Comparison of ENCODE assay signal across 1 cellular context in genomic region chr4:70839537-70840093, GRCh38.
TF ChIP-seq lines count a peak whose summit lies in the region.

Gene GRSF1, minus strand, starts transcription at chr4:70839890. Its CDS starts 63 bp downstream, at chr4:70839827.

TF ChIP-seq in HepG2, 621 proteins besides CTCF, POLR2A, EP300 and RAD21 (continued from another document and continues in another):
- TF ChIP-seq, protein P1, sequence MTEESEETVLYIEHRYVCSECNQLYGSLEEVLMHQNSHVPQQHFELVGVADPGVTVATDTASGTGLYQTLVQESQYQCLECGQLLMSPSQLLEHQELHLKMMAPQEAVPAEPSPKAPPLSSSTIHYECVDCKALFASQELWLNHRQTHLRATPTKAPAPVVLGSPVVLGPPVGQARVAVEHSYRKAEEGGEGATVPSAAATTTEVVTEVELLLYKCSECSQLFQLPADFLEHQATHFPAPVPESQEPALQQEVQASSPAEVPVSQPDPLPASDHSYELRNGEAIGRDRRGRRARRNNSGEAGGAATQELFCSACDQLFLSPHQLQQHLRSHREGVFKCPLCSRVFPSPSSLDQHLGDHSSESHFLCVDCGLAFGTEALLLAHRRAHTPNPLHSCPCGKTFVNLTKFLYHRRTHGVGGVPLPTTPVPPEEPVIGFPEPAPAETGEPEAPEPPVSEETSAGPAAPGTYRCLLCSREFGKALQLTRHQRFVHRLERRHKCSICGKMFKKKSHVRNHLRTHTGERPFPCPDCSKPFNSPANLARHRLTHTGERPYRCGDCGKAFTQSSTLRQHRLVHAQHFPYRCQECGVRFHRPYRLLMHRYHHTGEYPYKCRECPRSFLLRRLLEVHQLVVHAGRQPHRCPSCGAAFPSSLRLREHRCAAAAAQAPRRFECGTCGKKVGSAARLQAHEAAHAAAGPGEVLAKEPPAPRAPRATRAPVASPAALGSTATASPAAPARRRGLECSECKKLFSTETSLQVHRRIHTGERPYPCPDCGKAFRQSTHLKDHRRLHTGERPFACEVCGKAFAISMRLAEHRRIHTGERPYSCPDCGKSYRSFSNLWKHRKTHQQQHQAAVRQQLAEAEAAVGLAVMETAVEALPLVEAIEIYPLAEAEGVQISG (CRISPR knock-in tag; IDR thresholded peaks at IDR 0.05): peak; percentile 48; the same call in 1 of the 2 replicates
- peak; percentile 78; the same call in 1 of the 2 replicates for TF ChIP-seq IRF9 (CRISPR knock-in tag; IDR thresholded peaks at IDR 0.05; ENCODE audit: borderline replicate concordance)
- no peak for TF ChIP-seq ZNF883 (CRISPR knock-in tag; IDR thresholded peaks at IDR 0.05; ENCODE audit: not compliant biosample characterization)
- no peak for TF ChIP-seq SATB2 (CRISPR knock-in tag; IDR thresholded peaks at IDR 0.05)
- TF ChIP-seq NFIC (IDR thresholded peaks at IDR 0.05; ENCODE audit: low read length): no peak
- no peak for TF ChIP-seq HNF4G (IDR thresholded peaks at IDR 0.05; ENCODE audit: borderline replicate concordance, low read depth, low read length)
- no peak for TF ChIP-seq HNF4G (CRISPR knock-in tag; IDR thresholded peaks at IDR 0.05; ENCODE audit: borderline replicate concordance, low read depth)
- TF ChIP-seq MEIS1 (CRISPR knock-in tag; IDR thresholded peaks at IDR 0.05; ENCODE audit: borderline replicate concordance): no peak
- TF ChIP-seq ZNF781 (CRISPR knock-in tag; IDR thresholded peaks at IDR 0.05; ENCODE audit: borderline replicate concordance, not compliant biosample characterization): no peak
- 0 out of 2 replicates have a peak, but pooled peaks have one; percentile 21 for TF ChIP-seq AKAP8 (CRISPR knock-in tag; IDR thresholded peaks at IDR 0.05)
- peak; percentile 25; the same call in 1 of the 2 replicates for TF ChIP-seq ZMYM4 (CRISPR knock-in tag; IDR thresholded peaks at IDR 0.05)
- TF ChIP-seq ZNF160 (CRISPR knock-in tag; IDR thresholded peaks at IDR 0.05): no peak
- no peak for TF ChIP-seq AGO1 (IDR thresholded peaks at IDR 0.05; ENCODE audit: low read depth, low read length, poor library complexity, severe bottlenecking)
- 0 out of 2 replicates have a peak, but pooled peaks have one; percentile 37 for TF ChIP-seq BORCS8-MEF2B (CRISPR knock-in tag; IDR thresholded peaks at IDR 0.05)
- peak; percentile 20 for TF ChIP-seq ZNF451 (CRISPR knock-in tag; IDR thresholded peaks at IDR 0.05)
- TF ChIP-seq ZSCAN29 (CRISPR knock-in tag; conservative IDR thresholded peaks at IDR 0.05): no peak
- TF ChIP-seq HIC2 (CRISPR knock-in tag; IDR thresholded peaks at IDR 0.05; ENCODE audit: low read depth): no peak
- TF ChIP-seq, protein P2, sequence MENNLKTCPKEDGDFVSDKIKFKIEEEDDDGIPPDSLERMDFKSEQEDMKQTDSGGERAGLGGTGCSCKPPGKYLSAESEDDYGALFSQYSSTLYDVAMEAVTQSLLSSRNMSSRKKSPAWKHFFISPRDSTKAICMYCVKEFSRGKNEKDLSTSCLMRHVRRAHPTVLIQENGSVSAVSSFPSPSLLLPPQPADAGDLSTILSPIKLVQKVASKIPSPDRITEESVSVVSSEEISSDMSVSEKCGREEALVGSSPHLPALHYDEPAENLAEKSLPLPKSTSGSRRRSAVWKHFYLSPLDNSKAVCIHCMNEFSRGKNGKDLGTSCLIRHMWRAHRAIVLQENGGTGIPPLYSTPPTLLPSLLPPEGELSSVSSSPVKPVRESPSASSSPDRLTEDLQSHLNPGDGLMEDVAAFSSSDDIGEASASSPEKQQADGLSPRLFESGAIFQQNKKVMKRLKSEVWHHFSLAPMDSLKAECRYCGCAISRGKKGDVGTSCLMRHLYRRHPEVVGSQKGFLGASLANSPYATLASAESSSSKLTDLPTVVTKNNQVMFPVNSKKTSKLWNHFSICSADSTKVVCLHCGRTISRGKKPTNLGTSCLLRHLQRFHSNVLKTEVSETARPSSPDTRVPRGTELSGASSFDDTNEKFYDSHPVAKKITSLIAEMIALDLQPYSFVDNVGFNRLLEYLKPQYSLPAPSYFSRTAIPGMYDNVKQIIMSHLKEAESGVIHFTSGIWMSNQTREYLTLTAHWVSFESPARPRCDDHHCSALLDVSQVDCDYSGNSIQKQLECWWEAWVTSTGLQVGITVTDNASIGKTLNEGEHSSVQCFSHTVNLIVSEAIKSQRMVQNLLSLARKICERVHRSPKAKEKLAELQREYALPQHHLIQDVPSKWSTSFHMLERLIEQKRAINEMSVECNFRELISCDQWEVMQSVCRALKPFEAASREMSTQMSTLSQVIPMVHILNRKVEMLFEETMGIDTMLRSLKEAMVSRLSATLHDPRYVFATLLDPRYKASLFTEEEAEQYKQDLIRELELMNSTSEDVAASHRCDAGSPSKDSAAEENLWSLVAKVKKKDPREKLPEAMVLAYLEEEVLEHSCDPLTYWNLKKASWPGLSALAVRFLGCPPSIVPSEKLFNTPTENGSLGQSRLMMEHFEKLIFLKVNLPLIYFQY (CRISPR knock-in tag; IDR thresholded peaks at IDR 0.05; ENCODE audit: borderline replicate concordance): no peak; the same call in 1 of the 2 replicates
- no peak for TF ChIP-seq CBFB (CRISPR knock-in tag; IDR thresholded peaks at IDR 0.05)
- peak; percentile 62 for TF ChIP-seq MYC (CRISPR knock-in tag; IDR thresholded peaks at IDR 0.05; ENCODE audit: borderline replicate concordance)
- TF ChIP-seq, protein P3, sequence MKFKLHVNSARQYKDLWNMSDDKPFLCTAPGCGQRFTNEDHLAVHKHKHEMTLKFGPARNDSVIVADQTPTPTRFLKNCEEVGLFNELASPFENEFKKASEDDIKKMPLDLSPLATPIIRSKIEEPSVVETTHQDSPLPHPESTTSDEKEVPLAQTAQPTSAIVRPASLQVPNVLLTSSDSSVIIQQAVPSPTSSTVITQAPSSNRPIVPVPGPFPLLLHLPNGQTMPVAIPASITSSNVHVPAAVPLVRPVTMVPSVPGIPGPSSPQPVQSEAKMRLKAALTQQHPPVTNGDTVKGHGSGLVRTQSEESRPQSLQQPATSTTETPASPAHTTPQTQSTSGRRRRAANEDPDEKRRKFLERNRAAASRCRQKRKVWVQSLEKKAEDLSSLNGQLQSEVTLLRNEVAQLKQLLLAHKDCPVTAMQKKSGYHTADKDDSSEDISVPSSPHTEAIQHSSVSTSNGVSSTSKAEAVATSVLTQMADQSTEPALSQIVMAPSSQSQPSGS (CRISPR knock-in tag; IDR thresholded peaks at IDR 0.05): 0 out of 2 replicates have a peak, but pooled peaks have one; percentile 40
- no peak for TF ChIP-seq HOXA7 (CRISPR knock-in tag; IDR thresholded peaks at IDR 0.05)
- TF ChIP-seq SMARCC2 (IDR thresholded peaks at IDR 0.05): no peak
- no peak for TF ChIP-seq ZNF337 (CRISPR knock-in tag; IDR thresholded peaks at IDR 0.05; ENCODE audit: borderline replicate concordance, low read depth)
- TF ChIP-seq THYN1 (CRISPR knock-in tag; IDR thresholded peaks at IDR 0.05; ENCODE audit: borderline replicate concordance, low read depth): no peak
- peak; percentile 34; the same call in 1 of the 2 replicates for TF ChIP-seq ZNF749 (CRISPR knock-in tag; IDR thresholded peaks at IDR 0.05; ENCODE audit: borderline replicate concordance)
- 0 out of 2 replicates have a peak, but pooled peaks have one; percentile 41 for TF ChIP-seq ZNF83 (CRISPR knock-in tag; IDR thresholded peaks at IDR 0.05; ENCODE audit: borderline replicate concordance)
- no peak for TF ChIP-seq ZNF430 (CRISPR knock-in tag; IDR thresholded peaks at IDR 0.05)
- TF ChIP-seq, protein P4, sequence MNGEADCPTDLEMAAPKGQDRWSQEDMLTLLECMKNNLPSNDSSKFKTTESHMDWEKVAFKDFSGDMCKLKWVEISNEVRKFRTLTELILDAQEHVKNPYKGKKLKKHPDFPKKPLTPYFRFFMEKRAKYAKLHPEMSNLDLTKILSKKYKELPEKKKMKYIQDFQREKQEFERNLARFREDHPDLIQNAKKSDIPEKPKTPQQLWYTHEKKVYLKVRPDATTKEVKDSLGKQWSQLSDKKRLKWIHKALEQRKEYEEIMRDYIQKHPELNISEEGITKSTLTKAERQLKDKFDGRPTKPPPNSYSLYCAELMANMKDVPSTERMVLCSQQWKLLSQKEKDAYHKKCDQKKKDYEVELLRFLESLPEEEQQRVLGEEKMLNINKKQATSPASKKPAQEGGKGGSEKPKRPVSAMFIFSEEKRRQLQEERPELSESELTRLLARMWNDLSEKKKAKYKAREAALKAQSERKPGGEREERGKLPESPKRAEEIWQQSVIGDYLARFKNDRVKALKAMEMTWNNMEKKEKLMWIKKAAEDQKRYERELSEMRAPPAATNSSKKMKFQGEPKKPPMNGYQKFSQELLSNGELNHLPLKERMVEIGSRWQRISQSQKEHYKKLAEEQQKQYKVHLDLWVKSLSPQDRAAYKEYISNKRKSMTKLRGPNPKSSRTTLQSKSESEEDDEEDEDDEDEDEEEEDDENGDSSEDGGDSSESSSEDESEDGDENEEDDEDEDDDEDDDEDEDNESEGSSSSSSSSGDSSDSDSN (CRISPR knock-in tag; IDR thresholded peaks at IDR 0.05): no peak; the same call in 1 of the 2 replicates
- TF ChIP-seq MATR3 (CRISPR knock-in tag; IDR thresholded peaks at IDR 0.05): no peak
- peak; percentile 77 for TF ChIP-seq ATF7-NPFF (CRISPR knock-in tag; IDR thresholded peaks at IDR 0.05; ENCODE audit: low read depth)
- TF ChIP-seq NCOA1 (CRISPR knock-in tag; IDR thresholded peaks at IDR 0.05): no peak
- no peak for TF ChIP-seq ZNF235 (CRISPR knock-in tag; IDR thresholded peaks at IDR 0.05; ENCODE audit: borderline replicate concordance)
- no peak for TF ChIP-seq ZNF121 (CRISPR knock-in tag; IDR thresholded peaks at IDR 0.05)
- no peak for TF ChIP-seq FOXC1 (CRISPR knock-in tag; IDR thresholded peaks at IDR 0.05; ENCODE audit: borderline replicate concordance)
- TF ChIP-seq ZNF367 (CRISPR knock-in tag; IDR thresholded peaks at IDR 0.05; ENCODE audit: borderline replicate concordance): no peak
- peak; percentile 45; the same call in 1 of the 2 replicates for TF ChIP-seq ERF (CRISPR knock-in tag; IDR thresholded peaks at IDR 0.05)
- TF ChIP-seq ZNF790 (CRISPR knock-in tag; IDR thresholded peaks at IDR 0.05; ENCODE audit: borderline replicate concordance): no peak
- no peak for TF ChIP-seq MTA1 (CRISPR knock-in tag; IDR thresholded peaks at IDR 0.05; ENCODE audit: borderline replicate concordance)
- TF ChIP-seq ZNF232 (CRISPR knock-in tag; IDR thresholded peaks at IDR 0.05; ENCODE audit: borderline replicate concordance): no peak
- TF ChIP-seq ZNF609 (CRISPR knock-in tag; IDR thresholded peaks at IDR 0.05; ENCODE audit: borderline replicate concordance): no peak
- no peak for TF ChIP-seq ZFP37 (CRISPR knock-in tag; IDR thresholded peaks at IDR 0.05; ENCODE audit: borderline replicate concordance)
- no peak for TF ChIP-seq HDAC6 (IDR thresholded peaks at IDR 0.05; ENCODE audit: low read depth, low read length)
- peak; percentile 78; the same call in 1 of the 2 replicates for TF ChIP-seq ZFX (CRISPR knock-in tag; IDR thresholded peaks at IDR 0.05; ENCODE audit: low read depth)
